23 cellular contexts compared by ENCODE assay signal in genomic region chr17:78196712-78197111, GRCh38. TPM values are rescaled to one million over a fixed set of nuclear protein-coding genes. Genes with fewer than 3 reads are reported as not detected.
DNase-seq lines count a peak whose midpoint lies in the region; ATAC-seq, FAIRE-seq and TF ChIP-seq lines count a peak whose summit lies in the region.
"Had no signal": no experiment of that assay in that cellular context is flagged by ENCODE, and none has a peak within 500 bp of the region (broad histone marks: within the 10 kb centered on the region; RNA-seq: fewer than 3 reads in every experiment).

No MANE protein-coding gene starts in this region.

- intact Hi-C loops in HCT116 (cut with micrococcal nuclease) = no loop called here
- intact Hi-C loops in GM12878 (cut with micrococcal nuclease; ENCODE audit: unreplicated experiment) = no loop called here
- intact Hi-C loops in adrenal gland (cut with DNase I) = no loop called here

- no peak overlapping the region for H3K4me2 ChIP-seq in HCT116 (ENCODE audit: low read length)
- no peak overlapping the region for H3K4me2 ChIP-seq in GM12878 (ENCODE audit: control insufficient read depth, insufficient read depth)

- CTCF ChIA-PET in HCT116 (lab: Charles Lee) = no interaction called here
- CTCF ChIA-PET in GM12878 (lab: Yijun Ruan, JAX) = no interaction called here

- H3K27me3 ChIP-seq in HCT116 (ENCODE audit: insufficient read depth, low read length) = no peaks in the 10 kb centered on the region
- H3K27me3 ChIP-seq in GM12878 (replicated peaks in 1 of 2; ENCODE audit: control insufficient read depth in 2 of 2, insufficient read depth in 2 of 2, low read length in 1 of 2) = no peaks in the 10 kb centered on the region
- H3K27me3 ChIP-seq in neutrophil = no peaks in the 10 kb centered on the region
- H3K27me3 ChIP-seq in adrenal gland = no peaks in the 10 kb centered on the region
- H3K27me3 ChIP-seq: esophagus muscularis mucosa had no signal

- in situ Hi-C loops in GM12878 (cut with MboI) = no loop called here

- RAD21 ChIA-PET in HCT116 (lab: Charles Lee; ENCODE audit: low non-redundant PET in 1 of 2, low total read pairs in 2 of 2, uncharacterized antibody in 2 of 2, unreplicated experiment in 2 of 2) (no interaction called here), GM12878 (lab: Charles Lee; ENCODE audit: unreplicated experiment) (interaction anchor here (0.9 kb wide), 1 partner anchor 112 kb away, joined by 3 read pairs; no protein-coding TSS in a partner anchor)

- SMC1A ChIA-PET in GM12878 (lab: Charles Lee; ENCODE audit: uncharacterized antibody, unreplicated experiment) = no interaction called here

- no peak for FAIRE-seq in GM12878 (lab: Jason Lieb, UNC)

- TF ChIP-seq CTCF in HCT116 (IDR thresholded peaks at IDR 0.05 in 2 of 3, conservative IDR thresholded peaks at IDR 0.05 in 1 of 3; ENCODE audit: borderline replicate concordance in 1 of 3, insufficient read depth in 1 of 3, low read depth in 2 of 3, low read length in 2 of 3) (no peak), GM12878 (IDR thresholded peaks at IDR 0.05 in 2 of 3, conservative IDR thresholded peaks at IDR 0.05 in 1 of 3; ENCODE audit: control insufficient read depth in 2 of 3, extremely low read depth in 1 of 3, insufficient read depth in 1 of 3, low read depth in 3 of 3, low read length in 3 of 3) (no peak), neutrophil (IDR thresholded peaks at IDR 0.05) (no peak), adrenal gland (IDR thresholded peaks at IDR 0.05) (no peak)

- no peak for TF ChIP-seq EP300 in GM12878 (IDR thresholded peaks at IDR 0.05; ENCODE audit: borderline replicate concordance in 1 of 2, control insufficient read depth in 1 of 2, low read depth in 2 of 2, low read length in 2 of 2)

- H3K27ac ChIP-seq in HCT116 (ENCODE audit: low read depth, low read length) (0 out of 2 replicates have a peak overlapping the region, but pooled peaks have one; percentile 79), GM12878 (ENCODE audit: control insufficient read depth, insufficient read depth) (no peak overlapping the region), neutrophil (peak overlapping the region; percentile 97), adrenal gland (no peak overlapping the region)
- H3K27ac ChIP-seq: esophagus muscularis mucosa, GM23248, psoas muscle had no signal

- no peak for TF ChIP-seq RAD21 in HCT116 (IDR thresholded peaks at IDR 0.05; ENCODE audit: low read depth)
- TF ChIP-seq RAD21 in GM12878 (IDR thresholded peaks at IDR 0.05; ENCODE audit: insufficient read depth, low read depth, low read length) = no peak

- H3K4me1 ChIP-seq in HCT116 (ENCODE audit: control insufficient read depth in 1 of 2, insufficient read depth in 2 of 2, low read length in 2 of 2) (peaks cover 21 to 34% of the 10 kb centered on the region in 2 experiments), GM12878 (ENCODE audit: control insufficient read depth, insufficient read depth, low read length) (peaks cover 10% of the 10 kb centered on the region), neutrophil (ENCODE audit: control insufficient read depth in 1 of 2, insufficient read depth in 1 of 2, low read depth in 1 of 2, low read length in 1 of 2) (peaks cover 20 to 23% of the 10 kb centered on the region in 2 experiments), adrenal gland (replicated peaks in 1 of 2) (no peaks in the 10 kb centered on the region)
- H3K4me1 ChIP-seq: esophagus muscularis mucosa, psoas muscle had no signal

- H4K20me1 ChIP-seq in HCT116 (ENCODE audit: insufficient read depth) = no peaks in the 10 kb centered on the region
- H4K20me1 ChIP-seq in GM12878 (ENCODE audit: control insufficient read depth, insufficient read depth) = no peaks in the 10 kb centered on the region

- H3K9me2 ChIP-seq in HCT116 (ENCODE audit: insufficient read depth) = no peaks in the 10 kb centered on the region

- H3K9ac ChIP-seq in HCT116 (ENCODE audit: low read length) (no peak overlapping the region), GM12878 (ENCODE audit: control insufficient read depth, insufficient read depth, low read length) (no peak overlapping the region)
- H3K9ac ChIP-seq: GM23248 had no signal

- no peak for TF ChIP-seq POLR2A in HCT116 (IDR thresholded peaks at IDR 0.05; ENCODE audit: borderline replicate concordance, extremely low read depth, insufficient read depth, insufficient read length)
- no peak for TF ChIP-seq POLR2A in GM12878 (IDR thresholded peaks at IDR 0.05; ENCODE audit: low read depth, low read length)
- TF ChIP-seq POLR2A in adrenal gland (IDR thresholded peaks at IDR 0.05) = no peak

- WGBS in GM12878 (ENCODE audit: insufficient coverage, insufficient replicate concordance, low lambda C conversion rate, missing lambda C conversion rate) = 94% methylated on average over 4 of the region's 4 CpGs
- WGBS in adrenal gland, 4 donors = 66 to 91% (median 90%) methylated on average over 4 of the region's 4 CpGs

- BruUV-seq in HCT116 (replicated peaks; lab: Mats Ljungman, UMichigan) (TSS peak; percentile 20), GM12878 (replicated peaks; lab: Mats Ljungman, UMichigan) (TSS peak; percentile 55)

- H3K79me2 ChIP-seq in HCT116 (ENCODE audit: insufficient read depth, low read length) (peaks cover 37% of the 10 kb centered on the region), GM12878 (ENCODE audit: control insufficient read depth, insufficient read depth, low read length) (peaks cover 6% of the 10 kb centered on the region)

- POLR2A ChIA-PET in HCT116 (lab: Charles Lee) = interaction anchor here (6.1 kb wide), 1 partner anchor 9 kb away, joined by 77 read pairs; the partner anchor contains the start of genes AFMID and TK1
- POLR2A ChIA-PET in GM12878 (lab: Charles Lee) = interaction anchor here (1.3 kb wide), 1 partner anchor 10 kb away, joined by 3 read pairs; the partner anchor contains the start of genes AFMID and TK1

- H2AFZ ChIP-seq in HCT116 (ENCODE audit: low read depth, low read length, poor library complexity, severe bottlenecking) (no peak overlapping the region), GM12878 (ENCODE audit: control insufficient read depth, low read depth, low read length) (no peak overlapping the region)
- H2AFZ ChIP-seq: GM23248 had no signal

- DNase-seq in HCT116 (ENCODE audit: low read depth, low spot score) = no peak
- DNase-seq in GM12878 (ENCODE audit: low read depth, low spot score) = no peak
- DNase-seq in NCI-H1436 treated with DMSO at 0.1 percent for 48 hours (lab: John Stamatoyannopoulos, UW) = no peak
- no peak for DNase-seq in adrenal gland
- DNase-seq in UCSD-AML1 (lab: John Stamatoyannopoulos, UW; ENCODE audit: unreplicated experiment) = no peak
- DNase-seq: activated CD4-positive, alpha-beta T cell treated with anti-CD3 and anti-CD28 coated beads, Interleukin-2, amount 50 U/mL, for 48 hours; activated gamma-delta T cell treated with Interleukin-2 at 50 U/mL for 16 hours; activated T-cell treated with anti-CD3 and anti-CD28 coated beads for 4 hours; amniotic stem cell; CD4-positive, CD25-positive, alpha-beta regulatory T cell; DMS153; GF-D8; GM23248; Kasumi-1; NCI-H1105 treated with DMSO at 0.1 percent for 48 hours; nephron progenitor cell; psoas muscle; stimulated activated CD4-positive, alpha-beta T cell treated with anti-CD3 and anti-CD28 coated beads, Interleukin-4, amount 100 ng/mL, for 24 hours; T-helper 1 cell had no signal

- no peaks in the 10 kb centered on the region for H3K9me3 ChIP-seq in HCT116 (ENCODE audit: control insufficient read depth in 1 of 2, insufficient read depth in 1 of 2, low read depth in 1 of 2, low read length in 2 of 2)
- no peaks in the 10 kb centered on the region; the same call in 2 of the 3 replicates for H3K9me3 ChIP-seq in GM12878 (replicated peaks; ENCODE audit: control insufficient read depth, insufficient read depth, low read length)
- H3K9me3 ChIP-seq in neutrophil = no peaks in the 10 kb centered on the region
- H3K9me3 ChIP-seq in adrenal gland (replicated peaks in 1 of 3) = no peaks in the 10 kb centered on the region
- H3K9me3 ChIP-seq: esophagus muscularis mucosa, psoas muscle had no signal

- H3K36me3 ChIP-seq in HCT116 (ENCODE audit: control insufficient read depth in 1 of 2, insufficient read depth in 2 of 2, low read length in 2 of 2) = peaks cover 11 to 15% of the 10 kb centered on the region in 2 experiments; a peak in 3 of 4 replicates
- peaks cover 7 to 20% of the 10 kb centered on the region in 2 experiments for H3K36me3 ChIP-seq in GM12878 (ENCODE audit: control insufficient read depth in 2 of 2, insufficient read depth in 2 of 2, low read length in 1 of 2)
- no peaks in the 10 kb centered on the region for H3K36me3 ChIP-seq in neutrophil
- no peaks in the 10 kb centered on the region for H3K36me3 ChIP-seq in adrenal gland (replicated peaks in 1 of 2)

- ATAC-seq in HCT116 (no peak), GM12878 (no peak)
- ATAC-seq: psoas muscle had no signal

- no peak overlapping the region for H3K4me3 ChIP-seq in HCT116 (replicated peaks in 1 of 2; ENCODE audit: low read depth in 1 of 2, low read length in 2 of 2)
- no peak overlapping the region for H3K4me3 ChIP-seq in GM12878
- no peak overlapping the region for H3K4me3 ChIP-seq in neutrophil (ENCODE audit: low read depth in 1 of 2, low read length in 1 of 2)
- no peak overlapping the region for H3K4me3 ChIP-seq in adrenal gland
- H3K4me3 ChIP-seq: esophagus muscularis mucosa, GM23248, psoas muscle had no signal

RNA-seq across cellular contexts. Expression of gene AFMID, which starts 9.6 kb away (rescaled TPM):
- total RNA-seq in HCT116 (2021; ENCODE audit: unreplicated experiment) (65.8 TPM), GM12878 (2014; rRNA removed) (60.7 and 79.9 TPM in 2 replicates), GM12878 (2014; rRNA removed; fragmentation: Illumina TruSeq; extraction: Trizol) (51.9 and 54.3 TPM in 2 replicates), GM12878 (2021) (45.8 and 47.0 TPM in 2 replicates), adrenal gland (10 to 100 TPM in 7 of 8 donors, 1 to 10 TPM in 1; 4.5 to 32.9 (median 21.9) TPM)
- 71.4 and 82.5 TPM in 2 replicates for polyA plus RNA-seq in HCT116 (2012)
- total RNA-seq in GM12878 (2013; cell fraction: nucleolus; rRNA removed) = 58.4 and 68.9 TPM in 2 replicates
- 95.9 TPM for polyA plus RNA-seq in GM12878 (2011; ENCODE audit: low read depth)
- polyA plus RNA-seq in GM12878 (2011; rRNA removed) (46.3 and 58.9 TPM in 2 replicates), GM12878 (2014; fragmentation: Illumina TruSeq; extraction: Trizol) (70.8 and 77.9 TPM in 2 replicates), GM12878 (2014; fragmentation: Nextera tagmentation; extraction: Ambion mirVana) (10 to 100 TPM; 50.3 to 98.8 TPM), GM12878 (2014; rRNA removed) (51.2 and 68.7 TPM in 2 replicates), GM12878 (2016; fragmentation: Nextera tagmentation; extraction: Ambion mirVana) (10 to 100 TPM; 36.1 to 41.3 TPM), adrenal gland (10 to 100 TPM in 1 of 3 donors, 1 to 10 TPM in 2; 9.0 to 16.3 (median 9.1) TPM)
- polyA plus RNA-seq in GM12878 (2011; cell fraction: cytosol; rRNA removed) = 72.4 and 108 TPM in 2 replicates
- 100 and 117 TPM in 2 replicates for polyA plus RNA-seq in GM12878 (2011; cell fraction: nucleus; rRNA removed)
- polyA plus RNA-seq in GM12878 (2012) = 54.5 and 55.0 TPM in 2 replicates
- polyA minus RNA-seq in GM12878 (2011; rRNA and poly(A)+ RNA removed) = 66.9 and 116 TPM in 2 replicates
- 25.5 and 26.8 TPM in 2 replicates for polyA minus RNA-seq in GM12878 (2011; cell fraction: cytosol; rRNA and poly(A)+ RNA removed)
- 18.5 and 31.9 TPM in 2 replicates for polyA minus RNA-seq in GM12878 (2011; cell fraction: nucleus; rRNA and poly(A)+ RNA removed)

RNA-seq across cellular contexts. Expression of gene TK1, which starts 9.9 kb away (rescaled TPM):
- 315 TPM for total RNA-seq in HCT116 (2021; ENCODE audit: unreplicated experiment)
- polyA plus RNA-seq in HCT116 (2012) = 372 and 415 TPM in 2 replicates
- total RNA-seq in GM12878 (2013; cell fraction: nucleolus; rRNA removed) = 11.3 and 13.8 TPM in 2 replicates
- total RNA-seq in GM12878 (2014; rRNA removed) = 93.2 and 102 TPM in 2 replicates
- total RNA-seq in GM12878 (2014; rRNA removed; fragmentation: Illumina TruSeq; extraction: Trizol) = 49.9 and 53.4 TPM in 2 replicates
- total RNA-seq in GM12878 (2021) = 89.7 and 96.3 TPM in 2 replicates
- 34.9 TPM for polyA plus RNA-seq in GM12878 (2011; ENCODE audit: low read depth)
- polyA plus RNA-seq in GM12878 (2011; rRNA removed) = 32.6 and 62.7 TPM in 2 replicates
- 161 and 278 TPM in 2 replicates for polyA plus RNA-seq in GM12878 (2011; cell fraction: cytosol; rRNA removed)
- polyA plus RNA-seq in GM12878 (2011; cell fraction: nucleus; rRNA removed) = 136 and 156 TPM in 2 replicates
- polyA plus RNA-seq in GM12878 (2012) = 62.9 and 70.7 TPM in 2 replicates
- 27.4 and 55.2 TPM in 2 replicates for polyA plus RNA-seq in GM12878 (2014; fragmentation: Illumina TruSeq; extraction: Trizol)
- 10 to 100 TPM in 1 of 2 experiments, 1 to 10 TPM in 1; 4.6 to 13.0 TPM for polyA plus RNA-seq in GM12878 (2014; fragmentation: Nextera tagmentation; extraction: Ambion mirVana)
- 127 and 128 TPM in 2 replicates for polyA plus RNA-seq in GM12878 (2014; rRNA removed)
- polyA plus RNA-seq in GM12878 (2016; fragmentation: Nextera tagmentation; extraction: Ambion mirVana) = 100 to 1,000 TPM; 168 to 175 TPM
- 92.8 and 202 TPM in 2 replicates for polyA minus RNA-seq in GM12878 (2011; rRNA and poly(A)+ RNA removed)
- 47.4 and 52.8 TPM in 2 replicates for polyA minus RNA-seq in GM12878 (2011; cell fraction: cytosol; rRNA and poly(A)+ RNA removed)
- polyA minus RNA-seq in GM12878 (2011; cell fraction: nucleus; rRNA and poly(A)+ RNA removed) = 23.5 and 34.4 TPM in 2 replicates
- 1 to 10 TPM; 2.0 to 8.5 (median 2.5) TPM for total RNA-seq in adrenal gland
- polyA plus RNA-seq in adrenal gland = 1 to 10 TPM; 1.3 to 2.6 (median 1.6) TPM

RNA-seq across cellular contexts. Expression of gene BIRC5, which starts 17.3 kb away (rescaled TPM):
- total RNA-seq in HCT116 (2021; ENCODE audit: unreplicated experiment) (140 TPM), GM12878 (2014; rRNA removed) (104 and 105 TPM in 2 replicates), GM12878 (2014; rRNA removed; fragmentation: Illumina TruSeq; extraction: Trizol) (64.3 and 74.8 TPM in 2 replicates), GM12878 (2021) (73.8 and 76.9 TPM in 2 replicates), adrenal gland (1 to 10 TPM in 5 of 8 donors, under 1 TPM in 3; 0.12 to 2.9 (median 1.5) TPM)
- 89.7 and 104 TPM in 2 replicates for polyA plus RNA-seq in HCT116 (2012)
- total RNA-seq in GM12878 (2013; cell fraction: nucleolus; rRNA removed) = 25.6 and 33.4 TPM in 2 replicates
- polyA plus RNA-seq in GM12878 (2011; ENCODE audit: low read depth) = 23.5 TPM
- polyA plus RNA-seq in GM12878 (2011; rRNA removed) (41.0 and 49.0 TPM in 2 replicates), GM12878 (2014; fragmentation: Illumina TruSeq; extraction: Trizol) (31.4 and 51.7 TPM in 2 replicates), GM12878 (2014; fragmentation: Nextera tagmentation; extraction: Ambion mirVana) (10 to 100 TPM; 89.2 to 92.4 TPM), GM12878 (2014; rRNA removed) (115 and 119 TPM in 2 replicates), GM12878 (2016; fragmentation: Nextera tagmentation; extraction: Ambion mirVana) (100 to 1,000 TPM; 163 to 175 TPM), adrenal gland (1 to 10 TPM in 1 of 3 donors, under 1 TPM in 2; 0.32 to 1.3 (median 0.34) TPM)
- polyA plus RNA-seq in GM12878 (2011; cell fraction: cytosol; rRNA removed) = 49.0 and 62.8 TPM in 2 replicates
- 34.8 and 41.5 TPM in 2 replicates for polyA plus RNA-seq in GM12878 (2011; cell fraction: nucleus; rRNA removed)
- polyA plus RNA-seq in GM12878 (2012) = 38.2 and 42.6 TPM in 2 replicates
- polyA minus RNA-seq in GM12878 (2011; rRNA and poly(A)+ RNA removed) = 43.5 and 58.7 TPM in 2 replicates
- 15.9 and 16.1 TPM in 2 replicates for polyA minus RNA-seq in GM12878 (2011; cell fraction: cytosol; rRNA and poly(A)+ RNA removed)
- 15.5 and 29.3 TPM in 2 replicates for polyA minus RNA-seq in GM12878 (2011; cell fraction: nucleus; rRNA and poly(A)+ RNA removed)

RNA-seq across cellular contexts. Expression of gene SYNGR2, which starts 28.3 kb away (rescaled TPM):
- total RNA-seq in HCT116 (2021; ENCODE audit: unreplicated experiment) (148 TPM), GM12878 (2014; rRNA removed) (189 and 212 TPM in 2 replicates), GM12878 (2014; rRNA removed; fragmentation: Illumina TruSeq; extraction: Trizol) (112 and 126 TPM in 2 replicates), GM12878 (2021) (291 and 310 TPM in 2 replicates), adrenal gland (10 to 100 TPM; 36.3 to 98.1 (median 62.9) TPM)
- 159 and 197 TPM in 2 replicates for polyA plus RNA-seq in HCT116 (2012)
- 161 and 167 TPM in 2 replicates for total RNA-seq in GM12878 (2013; cell fraction: nucleolus; rRNA removed)
- polyA plus RNA-seq in GM12878 (2011; ENCODE audit: low read depth) = 105 TPM
- polyA plus RNA-seq in GM12878 (2011; rRNA removed) (134 and 329 TPM in 2 replicates), GM12878 (2014; fragmentation: Illumina TruSeq; extraction: Trizol) (69.3 and 212 TPM in 2 replicates), GM12878 (2014; fragmentation: Nextera tagmentation; extraction: Ambion mirVana) (10 to 100 TPM in 1 of 2 experiments, 1 to 10 TPM in 1; 4.4 to 28.8 TPM), GM12878 (2014; rRNA removed) (310 and 312 TPM in 2 replicates), GM12878 (2016; fragmentation: Nextera tagmentation; extraction: Ambion mirVana) (100 to 1,000 TPM; 491 to 529 TPM), adrenal gland (10 to 100 TPM; 32.7 to 85.5 (median 38.9) TPM)
- 630 and 860 TPM in 2 replicates for polyA plus RNA-seq in GM12878 (2011; cell fraction: cytosol; rRNA removed)
- 304 and 332 TPM in 2 replicates for polyA plus RNA-seq in GM12878 (2011; cell fraction: nucleus; rRNA removed)
- 386 and 393 TPM in 2 replicates for polyA plus RNA-seq in GM12878 (2012)
- 329 and 477 TPM in 2 replicates for polyA minus RNA-seq in GM12878 (2011; rRNA and poly(A)+ RNA removed)
- polyA minus RNA-seq in GM12878 (2011; cell fraction: cytosol; rRNA and poly(A)+ RNA removed) = 131 and 150 TPM in 2 replicates
- 60.8 and 82.3 TPM in 2 replicates for polyA minus RNA-seq in GM12878 (2011; cell fraction: nucleus; rRNA and poly(A)+ RNA removed)

RNA-seq across cellular contexts. Expression of gene TMEM235, which starts 34.7 kb away (rescaled TPM):
- total RNA-seq in HCT116 (2021; ENCODE audit: unreplicated experiment) = not detected
- polyA plus RNA-seq in HCT116 (2012) = not detected in 2 replicates
- not detected in 2 replicates for total RNA-seq in GM12878 (2013; cell fraction: nucleolus; rRNA removed)
- total RNA-seq in GM12878 (2014; rRNA removed) = not detected in 2 replicates
- total RNA-seq in GM12878 (2014; rRNA removed; fragmentation: Illumina TruSeq; extraction: Trizol) = not detected in 2 replicates
- total RNA-seq in GM12878 (2021) = not detected in 2 replicates
- not detected for polyA plus RNA-seq in GM12878 (2011; ENCODE audit: low read depth)
- not detected in 2 replicates for polyA plus RNA-seq in GM12878 (2011; rRNA removed)
- polyA plus RNA-seq in GM12878 (2011; cell fraction: cytosol; rRNA removed) = not detected in 2 replicates
- not detected in 2 replicates for polyA plus RNA-seq in GM12878 (2011; cell fraction: nucleus; rRNA removed)
- polyA plus RNA-seq in GM12878 (2012) = not detected in 2 replicates
- not detected in 2 replicates for polyA plus RNA-seq in GM12878 (2014; fragmentation: Illumina TruSeq; extraction: Trizol)
- polyA plus RNA-seq in GM12878 (2014; fragmentation: Nextera tagmentation; extraction: Ambion mirVana) = not detected
- not detected in 2 replicates for polyA plus RNA-seq in GM12878 (2014; rRNA removed)
- polyA plus RNA-seq in GM12878 (2016; fragmentation: Nextera tagmentation; extraction: Ambion mirVana) = not detected
- polyA minus RNA-seq in GM12878 (2011; rRNA and poly(A)+ RNA removed) = not detected in 2 replicates
- not detected in 2 replicates for polyA minus RNA-seq in GM12878 (2011; cell fraction: cytosol; rRNA and poly(A)+ RNA removed)
- polyA minus RNA-seq in GM12878 (2011; cell fraction: nucleus; rRNA and poly(A)+ RNA removed) = not detected in 2 replicates
- total RNA-seq in adrenal gland = not detected
- under 1 TPM in 1 of 3 donors, not detected in 2; 0.07 TPM for polyA plus RNA-seq in adrenal gland
- total RNA-seq: CD4-positive, CD25-positive, alpha-beta regulatory T cell; esophagus muscularis mucosa; glomerular endothelial cell; GM23248; psoas muscle had no signal
- polyA plus RNA-seq: AG04450; CD4-positive, CD25-positive, alpha-beta regulatory T cell; GM23248; psoas muscle had no signal

Comparison
In these comparisons a context has a peak if more than half of its experiments do, and no peak if none do; other contexts are left out.
1. H3K27ac ChIP-seq: peak in HCT116 (single experiment) and neutrophil (single experiment); none in GM12878 (single experiment) and adrenal gland (0 of 5).
2. RNA of gene BIRC5, which starts 17.3 kb away (total RNA-seq): 140 TPM in HCT116 (single experiment) and 25.6 to 105 TPM in GM12878; 0.12 to 2.9 TPM in adrenal gland; every median in the first group is over 4 times any median in the second.